Comparison of ENCODE assay signal across 10 cellular contexts in the genomic region with DNA sequence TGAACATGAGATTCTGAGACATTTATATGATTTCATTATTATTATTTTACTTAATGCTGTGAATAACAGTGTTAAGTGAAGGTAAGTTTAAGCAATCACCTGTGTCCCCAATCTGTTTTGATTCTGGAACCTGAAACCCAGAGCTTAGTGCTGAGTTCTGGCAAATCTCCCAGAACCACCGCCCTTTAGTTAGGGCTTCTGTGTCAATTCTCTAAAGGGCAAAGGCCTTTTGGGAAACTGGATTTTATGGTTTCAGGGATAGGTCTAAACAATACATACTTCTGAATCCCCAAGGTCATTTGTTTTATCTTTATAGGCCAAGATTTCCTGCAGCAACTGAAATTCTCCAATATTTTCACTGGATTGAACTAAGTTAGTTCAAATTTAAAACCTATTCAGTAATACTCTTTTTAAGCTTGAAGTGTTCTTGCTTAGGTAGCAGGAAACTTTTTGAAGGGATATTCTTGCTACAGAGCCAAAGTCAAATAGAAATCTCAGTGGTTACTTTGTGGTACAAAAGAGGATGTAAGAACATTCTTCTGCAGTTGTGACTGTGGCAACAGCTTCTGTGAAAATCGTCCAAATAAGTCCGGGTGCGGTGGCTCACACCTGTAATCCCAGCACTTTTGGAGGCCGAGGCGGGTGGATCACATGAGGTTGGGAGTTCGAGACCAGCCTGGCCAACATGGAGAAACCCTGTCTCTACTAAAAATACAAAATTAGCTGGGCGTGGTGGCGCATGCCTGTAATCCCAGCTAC.
DNase-seq lines count a peak whose midpoint lies in the region; ATAC-seq and FAIRE-seq lines count a peak whose summit lies in the region.
"Had no signal": no experiment of that assay in that cellular context is flagged by ENCODE, and none has a peak within 500 bp of the region (broad histone marks: within the 10 kb centered on the region; RNA-seq: fewer than 3 reads in every experiment).

No MANE protein-coding gene starts in this region.

- ATAC-seq in GM19467 (IDR thresholded peaks at IDR 0.05; ENCODE audit: unreplicated experiment) (peak; percentile 96), HG03095 (IDR thresholded peaks at IDR 0.05; ENCODE audit: unreplicated experiment) (peak; percentile 100)

- peak; percentile 91 for FAIRE-seq in GM18507 (lab: Jason Lieb, UNC)
- FAIRE-seq: G401.6 had no signal

- peak; percentile 25 for DNase-seq in GM18507 (ENCODE audit: extremely low spot score, insufficient read length, low read depth)
- peak; percentile 88 for DNase-seq in RPMI8226
- no peak for DNase-seq in activated naive CD4-positive, alpha-beta T cell treated with anti-CD3 and anti-CD28 coated beads, Interleukin-2, amount 50 U/mL, for 16 hours
- no peak for DNase-seq in activated CD8-positive, alpha-beta memory T cell treated with anti-CD3 and anti-CD28 coated beads, Interleukin-2, amount 50 U/mL, for 48 hours
- no peak for DNase-seq in NCI-H2227 (lab: John Stamatoyannopoulos, UW; ENCODE audit: unreplicated experiment)
- DNase-seq in stimulated activated CD8-positive, alpha-beta memory T cell treated with anti-CD3 and anti-CD28 coated beads, Interleukin-4, amount 100 ng/mL, for 48 hours = no peak
- DNase-seq: NCI-H187 had no signal

Comparison
In these comparisons a context has a peak if more than half of its experiments do, and no peak if none do; other contexts are left out.
1. DNase-seq: peak in GM18507 (single experiment) and RPMI8226 (single experiment); none in activated naive CD4-positive, alpha-beta T cell treated with anti-CD3 and anti-CD28 coated beads, Interleukin-2, amount 50 U/mL, for 16 hours (single experiment), activated CD8-positive, alpha-beta memory T cell treated with anti-CD3 and anti-CD28 coated beads, Interleukin-2, amount 50 U/mL, for 48 hours (single experiment), NCI-H2227 (single experiment) and stimulated activated CD8-positive, alpha-beta memory T cell treated with anti-CD3 and anti-CD28 coated beads, Interleukin-4, amount 100 ng/mL, for 48 hours (single experiment).